ENCODE assay signal across 11 cellular contexts in the genomic region with DNA sequence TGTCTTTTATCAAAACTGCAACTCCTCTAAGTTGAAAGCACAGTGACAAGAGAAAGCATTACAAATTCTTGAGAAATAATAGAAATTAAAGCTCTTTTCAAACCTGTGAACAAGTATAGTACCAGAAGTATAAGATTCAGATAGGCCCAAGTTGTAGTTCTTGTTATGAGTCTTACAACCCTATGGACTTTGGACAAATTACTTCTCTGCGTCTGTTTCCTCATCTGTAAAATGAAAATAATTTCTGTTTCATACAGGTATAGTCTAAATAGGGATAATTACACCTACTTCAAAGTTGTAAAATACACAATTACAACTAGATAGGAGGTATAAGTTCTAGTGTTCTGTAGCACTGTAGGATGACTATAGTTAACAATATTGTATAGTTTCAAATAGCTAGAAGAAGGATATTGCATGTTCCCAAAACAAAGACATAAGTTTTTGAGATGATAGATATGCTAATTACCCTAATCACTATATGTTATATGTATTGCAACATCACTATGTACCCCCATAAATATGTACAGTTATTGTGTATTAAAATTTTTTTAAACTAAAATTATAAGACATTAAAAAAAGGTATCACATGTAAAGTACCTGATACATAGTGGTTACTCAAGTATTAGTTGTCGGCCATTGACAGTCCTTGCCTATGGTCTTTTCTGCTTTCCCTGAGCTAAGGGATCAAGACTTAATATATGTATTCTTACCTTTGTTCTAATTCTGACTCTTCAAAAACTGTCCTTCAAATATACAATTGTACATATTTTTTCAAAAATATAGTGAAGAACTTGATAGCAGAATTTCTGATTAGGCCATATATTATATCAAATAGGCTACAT. TPM values are rescaled to one million over a fixed set of nuclear protein-coding genes. Genes with fewer than 3 reads are reported as not detected.
DNase-seq lines count a peak whose midpoint lies in the region; ATAC-seq, FAIRE-seq and TF ChIP-seq lines count a peak whose summit lies in the region.
"Had no signal": no experiment of that assay in that cellular context is flagged by ENCODE, and none has a peak within 500 bp of the region (broad histone marks: within the 10 kb centered on the region; RNA-seq: fewer than 3 reads in every experiment).

No MANE protein-coding gene starts in this region.

- H3K36me3 Mint-ChIP-seq in stimulated activated naive CD8-positive, alpha-beta T cell treated with anti-CD3 and anti-CD28 coated beads, Interleukin-15, Interleukin-2, amounts not matched to agents 100 ng/mL and 50 ng/mL, for 24 hours (ENCODE audit: low read depth): peaks cover 8% of the 10 kb centered on the region

- H3K4me2 ChIP-seq in keratinocyte (ENCODE audit: control insufficient read depth, extremely low read depth, insufficient read depth, low read depth, low read length): peak overlapping the region; percentile 96

- no peak for ATAC-seq in stimulated activated naive CD8-positive, alpha-beta T cell treated with anti-CD3 and anti-CD28 coated beads, Interleukin-15, Interleukin-2, amounts not matched to agents 100 U/mL and 50 U/mL, for 24 hours

- no peaks in the 10 kb centered on the region for H3K9me1 ChIP-seq in keratinocyte (ENCODE audit: control insufficient read depth, extremely low read depth, insufficient read depth, low read length)

- no peaks in the 10 kb centered on the region for H3K9me3 Mint-ChIP-seq in stimulated activated naive CD8-positive, alpha-beta T cell treated with anti-CD3 and anti-CD28 coated beads, Interleukin-15, Interleukin-2, amounts not matched to agents 100 ng/mL and 50 ng/mL, for 24 hours

- no peaks in the 10 kb centered on the region for H3K9me3 ChIP-seq in keratinocyte (ENCODE audit: control insufficient read depth, low read depth, low read length)
- H3K9me3 ChIP-seq in uterus: no peaks in the 10 kb centered on the region

- intact Hi-C loops in uterus (cut with DNase I; ENCODE audit: low total_unique reads): no loop called here

- peaks cover 41% of the 10 kb centered on the region for H3K79me2 ChIP-seq in keratinocyte (ENCODE audit: control insufficient read depth, insufficient read depth, low read length)

- H2AFZ ChIP-seq in keratinocyte (ENCODE audit: control insufficient read depth, low read length): no peak overlapping the region

- dilution Hi-C loops in keratinocyte (cut with MboI; ENCODE audit: extremely low pct_ligation_motif_present, low sequenced_read_pairs): no loop called here

- DNase-seq in stimulated activated naive CD8-positive, alpha-beta T cell treated with anti-CD3 and anti-CD28 coated beads, Interleukin-15, Interleukin-2, amounts not matched to agents 100 U/mL and 50 U/mL, for 24 hours: no peak
- DNase-seq in keratinocyte (ENCODE audit: low read depth, low spot score): no peak
- DNase-seq in uterus: no peak
- no peak for DNase-seq in frontal cortex (ENCODE audit: low spot score in 2 of 2)
- DNase-seq in NCI-H2081 (lab: John Stamatoyannopoulos, UW): no peak
- no peak for DNase-seq in dedifferentiated amniotic fluid mesenchymal stem cell (ENCODE audit: extremely low spot score)
- DNase-seq: brain microvascular endothelial cell, GOT3, T-helper 9 cell had no signal

- H3K36me3 ChIP-seq in keratinocyte (ENCODE audit: control insufficient read depth in 2 of 2, extremely low read depth in 1 of 2, insufficient read depth in 2 of 2, low read length in 2 of 2) (no peaks in the 10 kb centered on the region), uterus (no peaks in the 10 kb centered on the region)
- H3K36me3 ChIP-seq: brain microvascular endothelial cell had no signal

- H3K4me3 Mint-ChIP-seq in stimulated activated naive CD8-positive, alpha-beta T cell treated with anti-CD3 and anti-CD28 coated beads, Interleukin-15, Interleukin-2, amounts not matched to agents 100 ng/mL and 50 ng/mL, for 24 hours: peak overlapping the region; percentile 97

- H4K20me1 ChIP-seq in keratinocyte (ENCODE audit: control insufficient read depth, extremely low read depth, insufficient read depth, low read length): peaks cover 5% of the 10 kb centered on the region

- FAIRE-seq in keratinocyte (lab: Jason Lieb, UNC): no peak
- no peak for FAIRE-seq in frontal cortex (lab: Jason Lieb, UNC)

- no peak for TF ChIP-seq POLR2A in uterus (IDR thresholded peaks at IDR 0.05)

- no peaks in the 10 kb centered on the region for H3K27me3 ChIP-seq in keratinocyte (ENCODE audit: control insufficient read depth, extremely low read depth, insufficient read depth, low read length)
- no peaks in the 10 kb centered on the region for H3K27me3 ChIP-seq in uterus
- H3K27me3 ChIP-seq: brain microvascular endothelial cell had no signal

- peaks cover 34% of the 10 kb centered on the region for H3K4me1 ChIP-seq in keratinocyte (ENCODE audit: control insufficient read depth, extremely low read depth, insufficient read depth, low read length)
- peaks cover 0 to 8% of the 10 kb centered on the region in 2 donors for H3K4me1 ChIP-seq in uterus

- TF ChIP-seq CTCF in VCaP (conservative IDR thresholded peaks at IDR 0.05): no peak
- TF ChIP-seq CTCF in keratinocyte (optimal IDR thresholded peaks at IDR 0.05 in 1 of 3, IDR thresholded peaks at IDR 0.05 in 1 of 3, conservative IDR thresholded peaks at IDR 0.05 in 1 of 3; ENCODE audit: extremely low read depth in 1 of 3, insufficient read depth in 2 of 3, low read length in 3 of 3): no peak
- TF ChIP-seq CTCF in uterus (IDR thresholded peaks at IDR 0.05): no peak

- H3K27ac Mint-ChIP-seq in stimulated activated naive CD8-positive, alpha-beta T cell treated with anti-CD3 and anti-CD28 coated beads, Interleukin-15, Interleukin-2, amounts not matched to agents 100 ng/mL and 50 ng/mL, for 24 hours: no peak overlapping the region

- peaks cover 53% of the 10 kb centered on the region for H3K4me1 Mint-ChIP-seq in stimulated activated naive CD8-positive, alpha-beta T cell treated with anti-CD3 and anti-CD28 coated beads, Interleukin-15, Interleukin-2, amounts not matched to agents 100 ng/mL and 50 ng/mL, for 24 hours (ENCODE audit: low read depth)

- peak overlapping the region; percentile 98 for H3K9ac ChIP-seq in keratinocyte (ENCODE audit: control insufficient read depth, extremely low read depth, insufficient read depth, low read length)

- H3K27me3 Mint-ChIP-seq in stimulated activated naive CD8-positive, alpha-beta T cell treated with anti-CD3 and anti-CD28 coated beads, Interleukin-15, Interleukin-2, amounts not matched to agents 100 ng/mL and 50 ng/mL, for 24 hours: no peaks in the 10 kb centered on the region

- H3K4me3 ChIP-seq in keratinocyte (ENCODE audit: control insufficient read depth in 2 of 3, extremely low read depth in 1 of 3, insufficient read depth in 2 of 3, low read depth in 1 of 3, low read length in 3 of 3) (peak overlapping the region; percentile 68 to 89 (median 84)), uterus (no peak overlapping the region)

- H3K27ac ChIP-seq in VCaP (peak overlapping the region; percentile 96), keratinocyte (ENCODE audit: control insufficient read depth, insufficient read depth, low read length) (peak overlapping the region; percentile 98), uterus (peak overlapping the region; percentile 97 to 98)

RNA-seq across cellular contexts. Expression of a gene that starts 1.8 kb away (rescaled TPM):
- polyA plus RNA-seq in keratinocyte: 9.5 to 17.5 TPM (median 15.9 TPM) in 3 replicates
- 25.5 TPM for polyA plus RNA-seq in keratinocyte (2011; ENCODE audit: low read depth)
- polyA plus RNA-seq in keratinocyte (2011; cell fraction: cytosol; rRNA removed): 14.2 and 23.6 TPM in 2 replicates
- 12.6 and 15.4 TPM in 2 replicates for polyA plus RNA-seq in keratinocyte (2011; cell fraction: nucleus; rRNA removed)
- 22.6 and 35.5 TPM in 2 replicates for polyA plus RNA-seq in keratinocyte (2012; ENCODE audit: low replicate concordance)
- polyA minus RNA-seq in keratinocyte: 6.2 to 11.4 TPM (median 6.9 TPM) in 3 replicates
- 9.4 TPM for polyA minus RNA-seq in keratinocyte (2011; cell fraction: cytosol; rRNA and poly(A)+ RNA removed)
- polyA minus RNA-seq in keratinocyte (2011; cell fraction: nucleus; rRNA and poly(A)+ RNA removed): 10.4 and 19.6 TPM in 2 replicates
- 10 to 100 TPM; 16.9 to 56.9 (median 49.5) TPM for total RNA-seq in uterus
- total RNA-seq in frontal cortex: 19.2 TPM

Comparison
In these comparisons a context has a peak if more than half of its experiments do, and no peak if none do; other contexts are left out.
1. H3K4me3 ChIP-seq: peak in keratinocyte (3 of 3); none in uterus (0 of 2).
2. Peak in every context shown above with its lines, with median percentiles within 50 percentile points of each other: H3K27ac ChIP-seq.